ENCODE assay signal across 19 cellular contexts in the genomic region with DNA sequence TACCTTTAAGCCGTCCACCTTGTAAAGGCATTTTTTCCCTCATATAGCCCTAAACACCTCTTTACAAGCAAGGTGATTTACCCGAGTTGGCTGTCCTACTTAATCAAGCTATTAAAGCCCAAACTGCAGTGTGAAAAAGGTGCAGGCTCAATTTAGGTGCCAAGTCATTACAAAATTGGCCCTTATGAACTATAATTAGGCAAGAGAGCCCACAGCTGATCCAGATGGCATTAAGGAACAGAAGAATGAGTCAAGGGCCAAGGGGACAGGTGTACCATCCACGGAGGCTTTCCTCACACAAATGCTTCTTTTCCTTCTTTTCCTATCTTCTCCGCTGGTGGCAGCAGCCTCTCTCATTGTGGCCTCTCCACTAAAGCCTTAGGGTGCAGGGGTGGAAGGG.
"Had no signal": no experiment of that assay in that cellular context is flagged by ENCODE, and none has a peak within 500 bp of the region (broad histone marks: within the 10 kb centered on the region; RNA-seq: fewer than 3 reads in every experiment).

No MANE protein-coding gene starts in this region.

- DNase-seq: IMR-90, Karpas-422, KG1, MG63, NCI-H1092, NCI-H146, NCI-H1694 treated with DMSO at 0.1 percent for 48 hours, NCI-H1930, NCI-H2081, NCI-H2107, NCI-H2227 treated with DMSO at 0.1 percent for 48 hours, NCI-H526, NCI-H748 treated with DMSO at 0.1 percent for 48 hours, OCI-M1, PC-9, Peyer's patch, SHP77 treated with DMSO at 0.1 percent for 48 hours, SJCRH30, T-helper 1 cell had no signal
